Comparison of ENCODE assay signal across 1 cellular context in the genomic region with DNA sequence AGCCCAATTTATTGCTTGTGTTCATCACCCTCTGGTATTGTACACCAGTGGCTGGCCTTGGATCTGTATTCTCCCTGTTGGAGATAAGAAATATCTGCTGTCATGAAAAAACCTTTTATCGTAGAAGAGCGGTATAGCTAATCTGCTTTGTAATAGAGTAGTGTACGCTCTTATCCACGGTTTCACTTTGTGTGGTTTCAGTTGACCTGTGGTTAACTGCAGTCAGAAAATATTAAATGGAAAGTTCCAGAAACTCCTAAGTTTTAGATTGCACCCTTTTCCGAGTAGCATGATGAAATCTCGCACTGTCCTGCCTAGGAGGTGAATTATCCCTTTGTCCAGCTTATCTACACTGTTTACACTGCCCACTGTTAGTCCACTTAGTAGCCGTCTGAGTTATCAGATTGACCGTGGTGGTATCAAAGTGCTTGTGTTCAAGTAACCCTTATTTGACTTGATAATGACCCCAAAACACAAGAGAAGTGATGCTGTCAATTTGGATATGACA.
A peak's percentile ranks its signal among the peaks of the same experiment; 100 is the strongest.
TF ChIP-seq lines count a peak whose summit lies in the region.

No MANE protein-coding gene starts in this region.

TF ChIP-seq in K562, 482 proteins besides CTCF, POLR2A, EP300 and RAD21 (continued from another document and continues in another):
- TF ChIP-seq, protein P1, sequence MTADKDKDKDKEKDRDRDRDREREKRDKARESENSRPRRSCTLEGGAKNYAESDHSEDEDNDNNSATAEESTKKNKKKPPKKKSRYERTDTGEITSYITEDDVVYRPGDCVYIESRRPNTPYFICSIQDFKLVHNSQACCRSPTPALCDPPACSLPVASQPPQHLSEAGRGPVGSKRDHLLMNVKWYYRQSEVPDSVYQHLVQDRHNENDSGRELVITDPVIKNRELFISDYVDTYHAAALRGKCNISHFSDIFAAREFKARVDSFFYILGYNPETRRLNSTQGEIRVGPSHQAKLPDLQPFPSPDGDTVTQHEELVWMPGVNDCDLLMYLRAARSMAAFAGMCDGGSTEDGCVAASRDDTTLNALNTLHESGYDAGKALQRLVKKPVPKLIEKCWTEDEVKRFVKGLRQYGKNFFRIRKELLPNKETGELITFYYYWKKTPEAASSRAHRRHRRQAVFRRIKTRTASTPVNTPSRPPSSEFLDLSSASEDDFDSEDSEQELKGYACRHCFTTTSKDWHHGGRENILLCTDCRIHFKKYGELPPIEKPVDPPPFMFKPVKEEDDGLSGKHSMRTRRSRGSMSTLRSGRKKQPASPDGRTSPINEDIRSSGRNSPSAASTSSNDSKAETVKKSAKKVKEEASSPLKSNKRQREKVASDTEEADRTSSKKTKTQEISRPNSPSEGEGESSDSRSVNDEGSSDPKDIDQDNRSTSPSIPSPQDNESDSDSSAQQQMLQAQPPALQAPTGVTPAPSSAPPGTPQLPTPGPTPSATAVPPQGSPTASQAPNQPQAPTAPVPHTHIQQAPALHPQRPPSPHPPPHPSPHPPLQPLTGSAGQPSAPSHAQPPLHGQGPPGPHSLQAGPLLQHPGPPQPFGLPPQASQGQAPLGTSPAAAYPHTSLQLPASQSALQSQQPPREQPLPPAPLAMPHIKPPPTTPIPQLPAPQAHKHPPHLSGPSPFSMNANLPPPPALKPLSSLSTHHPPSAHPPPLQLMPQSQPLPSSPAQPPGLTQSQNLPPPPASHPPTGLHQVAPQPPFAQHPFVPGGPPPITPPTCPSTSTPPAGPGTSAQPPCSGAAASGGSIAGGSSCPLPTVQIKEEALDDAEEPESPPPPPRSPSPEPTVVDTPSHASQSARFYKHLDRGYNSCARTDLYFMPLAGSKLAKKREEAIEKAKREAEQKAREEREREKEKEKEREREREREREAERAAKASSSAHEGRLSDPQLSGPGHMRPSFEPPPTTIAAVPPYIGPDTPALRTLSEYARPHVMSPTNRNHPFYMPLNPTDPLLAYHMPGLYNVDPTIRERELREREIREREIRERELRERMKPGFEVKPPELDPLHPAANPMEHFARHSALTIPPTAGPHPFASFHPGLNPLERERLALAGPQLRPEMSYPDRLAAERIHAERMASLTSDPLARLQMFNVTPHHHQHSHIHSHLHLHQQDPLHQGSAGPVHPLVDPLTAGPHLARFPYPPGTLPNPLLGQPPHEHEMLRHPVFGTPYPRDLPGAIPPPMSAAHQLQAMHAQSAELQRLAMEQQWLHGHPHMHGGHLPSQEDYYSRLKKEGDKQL (CRISPR knock-in tag; IDR thresholded peaks at IDR 0.05; ENCODE audit: borderline replicate concordance), result no peak
- TF ChIP-seq CHD2 (IDR thresholded peaks at IDR 0.05; ENCODE audit: low read depth, low read length), result no peak
- no peak for TF ChIP-seq RBM25 (IDR thresholded peaks at IDR 0.05; ENCODE audit: low read depth, low read length, severe bottlenecking)
- no peak for TF ChIP-seq PHF8 (IDR thresholded peaks at IDR 0.05; ENCODE audit: borderline replicate concordance, low read length)
- no peak for TF ChIP-seq RBM17 (IDR thresholded peaks at IDR 0.05; ENCODE audit: borderline replicate concordance, low read depth, low read length)
- TF ChIP-seq CBFA2T2 (conservative IDR thresholded peaks at IDR 0.05), result peak; percentile 82
- TF ChIP-seq, protein P2, sequence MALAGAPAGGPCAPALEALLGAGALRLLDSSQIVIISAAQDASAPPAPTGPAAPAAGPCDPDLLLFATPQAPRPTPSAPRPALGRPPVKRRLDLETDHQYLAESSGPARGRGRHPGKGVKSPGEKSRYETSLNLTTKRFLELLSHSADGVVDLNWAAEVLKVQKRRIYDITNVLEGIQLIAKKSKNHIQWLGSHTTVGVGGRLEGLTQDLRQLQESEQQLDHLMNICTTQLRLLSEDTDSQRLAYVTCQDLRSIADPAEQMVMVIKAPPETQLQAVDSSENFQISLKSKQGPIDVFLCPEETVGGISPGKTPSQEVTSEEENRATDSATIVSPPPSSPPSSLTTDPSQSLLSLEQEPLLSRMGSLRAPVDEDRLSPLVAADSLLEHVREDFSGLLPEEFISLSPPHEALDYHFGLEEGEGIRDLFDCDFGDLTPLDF (CRISPR knock-in tag; IDR thresholded peaks at IDR 0.05), result no peak
- TF ChIP-seq ELF4 (CRISPR knock-in tag; IDR thresholded peaks at IDR 0.05), result no peak
- TF ChIP-seq, protein P3, sequence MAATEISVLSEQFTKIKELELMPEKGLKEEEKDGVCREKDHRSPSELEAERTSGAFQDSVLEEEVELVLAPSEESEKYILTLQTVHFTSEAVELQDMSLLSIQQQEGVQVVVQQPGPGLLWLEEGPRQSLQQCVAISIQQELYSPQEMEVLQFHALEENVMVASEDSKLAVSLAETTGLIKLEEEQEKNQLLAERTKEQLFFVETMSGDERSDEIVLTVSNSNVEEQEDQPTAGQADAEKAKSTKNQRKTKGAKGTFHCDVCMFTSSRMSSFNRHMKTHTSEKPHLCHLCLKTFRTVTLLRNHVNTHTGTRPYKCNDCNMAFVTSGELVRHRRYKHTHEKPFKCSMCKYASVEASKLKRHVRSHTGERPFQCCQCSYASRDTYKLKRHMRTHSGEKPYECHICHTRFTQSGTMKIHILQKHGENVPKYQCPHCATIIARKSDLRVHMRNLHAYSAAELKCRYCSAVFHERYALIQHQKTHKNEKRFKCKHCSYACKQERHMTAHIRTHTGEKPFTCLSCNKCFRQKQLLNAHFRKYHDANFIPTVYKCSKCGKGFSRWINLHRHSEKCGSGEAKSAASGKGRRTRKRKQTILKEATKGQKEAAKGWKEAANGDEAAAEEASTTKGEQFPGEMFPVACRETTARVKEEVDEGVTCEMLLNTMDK (IDR thresholded peaks at IDR 0.05; ENCODE audit: borderline replicate concordance, insufficient read depth, low read depth, low read length, poor library complexity, severe bottlenecking), result no peak
- TF ChIP-seq HMGN3 (IDR thresholded peaks at IDR 0.05; ENCODE audit: borderline replicate concordance, extremely low read depth, insufficient read length, low read depth, low read length), result peak; percentile 50
- TF ChIP-seq KLF13 (tag; IDR thresholded peaks at IDR 0.05; ENCODE audit: borderline replicate concordance, low read depth), result no peak
- TF ChIP-seq, protein P4, sequence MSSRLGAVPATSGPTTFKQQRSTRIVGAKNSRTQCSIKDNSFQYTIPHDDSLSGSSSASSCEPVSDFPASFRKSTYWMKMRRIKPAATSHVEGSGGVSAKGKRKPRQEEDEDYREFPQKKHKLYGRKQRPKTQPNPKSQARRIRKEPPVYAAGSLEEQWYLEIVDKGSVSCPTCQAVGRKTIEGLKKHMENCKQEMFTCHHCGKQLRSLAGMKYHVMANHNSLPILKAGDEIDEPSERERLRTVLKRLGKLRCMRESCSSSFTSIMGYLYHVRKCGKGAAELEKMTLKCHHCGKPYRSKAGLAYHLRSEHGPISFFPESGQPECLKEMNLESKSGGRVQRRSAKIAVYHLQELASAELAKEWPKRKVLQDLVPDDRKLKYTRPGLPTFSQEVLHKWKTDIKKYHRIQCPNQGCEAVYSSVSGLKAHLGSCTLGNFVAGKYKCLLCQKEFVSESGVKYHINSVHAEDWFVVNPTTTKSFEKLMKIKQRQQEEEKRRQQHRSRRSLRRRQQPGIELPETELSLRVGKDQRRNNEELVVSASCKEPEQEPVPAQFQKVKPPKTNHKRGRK (tag; IDR thresholded peaks at IDR 0.05), result no peak
- peak; percentile 75 for TF ChIP-seq STAT5A (IDR thresholded peaks at IDR 0.05; ENCODE audit: borderline replicate concordance, low read length)
- no peak for TF ChIP-seq PPARD (CRISPR knock-in tag; IDR thresholded peaks at IDR 0.05)
- TF ChIP-seq, protein P5, sequence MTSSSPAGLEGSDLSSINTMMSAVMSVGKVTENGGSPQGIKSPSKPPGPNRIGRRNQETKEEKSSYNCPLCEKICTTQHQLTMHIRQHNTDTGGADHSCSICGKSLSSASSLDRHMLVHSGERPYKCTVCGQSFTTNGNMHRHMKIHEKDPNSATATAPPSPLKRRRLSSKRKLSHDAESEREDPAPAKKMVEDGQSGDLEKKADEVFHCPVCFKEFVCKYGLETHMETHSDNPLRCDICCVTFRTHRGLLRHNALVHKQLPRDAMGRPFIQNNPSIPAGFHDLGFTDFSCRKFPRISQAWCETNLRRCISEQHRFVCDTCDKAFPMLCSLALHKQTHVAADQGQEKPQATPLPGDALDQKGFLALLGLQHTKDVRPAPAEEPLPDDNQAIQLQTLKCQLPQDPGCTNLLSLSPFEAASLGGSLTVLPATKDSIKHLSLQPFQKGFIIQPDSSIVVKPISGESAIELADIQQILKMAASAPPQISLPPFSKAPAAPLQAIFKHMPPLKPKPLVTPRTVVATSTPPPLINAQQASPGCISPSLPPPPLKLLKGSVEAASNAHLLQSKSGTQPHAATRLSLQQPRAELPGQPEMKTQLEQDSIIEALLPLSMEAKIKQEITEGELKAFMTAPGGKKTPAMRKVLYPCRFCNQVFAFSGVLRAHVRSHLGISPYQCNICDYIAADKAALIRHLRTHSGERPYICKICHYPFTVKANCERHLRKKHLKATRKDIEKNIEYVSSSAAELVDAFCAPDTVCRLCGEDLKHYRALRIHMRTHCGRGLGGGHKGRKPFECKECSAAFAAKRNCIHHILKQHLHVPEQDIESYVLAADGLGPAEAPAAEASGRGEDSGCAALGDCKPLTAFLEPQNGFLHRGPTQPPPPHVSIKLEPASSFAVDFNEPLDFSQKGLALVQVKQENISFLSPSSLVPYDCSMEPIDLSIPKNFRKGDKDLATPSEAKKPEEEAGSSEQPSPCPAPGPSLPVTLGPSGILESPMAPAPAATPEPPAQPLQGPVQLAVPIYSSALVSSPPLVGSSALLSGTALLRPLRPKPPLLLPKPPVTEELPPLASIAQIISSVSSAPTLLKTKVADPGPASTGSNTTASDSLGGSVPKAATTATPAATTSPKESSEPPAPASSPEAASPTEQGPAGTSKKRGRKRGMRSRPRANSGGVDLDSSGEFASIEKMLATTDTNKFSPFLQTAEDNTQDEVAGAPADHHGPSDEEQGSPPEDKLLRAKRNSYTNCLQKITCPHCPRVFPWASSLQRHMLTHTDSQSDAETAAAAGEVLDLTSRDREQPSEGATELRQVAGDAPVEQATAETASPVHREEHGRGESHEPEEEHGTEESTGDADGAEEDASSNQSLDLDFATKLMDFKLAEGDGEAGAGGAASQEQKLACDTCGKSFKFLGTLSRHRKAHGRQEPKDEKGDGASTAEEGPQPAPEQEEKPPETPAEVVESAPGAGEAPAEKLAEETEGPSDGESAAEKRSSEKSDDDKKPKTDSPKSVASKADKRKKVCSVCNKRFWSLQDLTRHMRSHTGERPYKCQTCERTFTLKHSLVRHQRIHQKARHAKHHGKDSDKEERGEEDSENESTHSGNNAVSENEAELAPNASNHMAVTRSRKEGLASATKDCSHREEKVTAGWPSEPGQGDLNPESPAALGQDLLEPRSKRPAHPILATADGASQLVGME (CRISPR knock-in tag; IDR thresholded peaks at IDR 0.05), result no peak
- TF ChIP-seq SRSF9 (IDR thresholded peaks at IDR 0.05; ENCODE audit: borderline replicate concordance, low read depth, low read length), result no peak
- TF ChIP-seq, protein P6, sequence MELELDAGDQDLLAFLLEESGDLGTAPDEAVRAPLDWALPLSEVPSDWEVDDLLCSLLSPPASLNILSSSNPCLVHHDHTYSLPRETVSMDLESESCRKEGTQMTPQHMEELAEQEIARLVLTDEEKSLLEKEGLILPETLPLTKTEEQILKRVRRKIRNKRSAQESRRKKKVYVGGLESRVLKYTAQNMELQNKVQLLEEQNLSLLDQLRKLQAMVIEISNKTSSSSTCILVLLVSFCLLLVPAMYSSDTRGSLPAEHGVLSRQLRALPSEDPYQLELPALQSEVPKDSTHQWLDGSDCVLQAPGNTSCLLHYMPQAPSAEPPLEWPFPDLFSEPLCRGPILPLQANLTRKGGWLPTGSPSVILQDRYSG (tag; conservative IDR thresholded peaks at IDR 0.05; ENCODE audit: low read depth), result no peak
- TF ChIP-seq GATAD2B (IDR thresholded peaks at IDR 0.05; ENCODE audit: borderline replicate concordance), result no peak
- TF ChIP-seq, protein P7, sequence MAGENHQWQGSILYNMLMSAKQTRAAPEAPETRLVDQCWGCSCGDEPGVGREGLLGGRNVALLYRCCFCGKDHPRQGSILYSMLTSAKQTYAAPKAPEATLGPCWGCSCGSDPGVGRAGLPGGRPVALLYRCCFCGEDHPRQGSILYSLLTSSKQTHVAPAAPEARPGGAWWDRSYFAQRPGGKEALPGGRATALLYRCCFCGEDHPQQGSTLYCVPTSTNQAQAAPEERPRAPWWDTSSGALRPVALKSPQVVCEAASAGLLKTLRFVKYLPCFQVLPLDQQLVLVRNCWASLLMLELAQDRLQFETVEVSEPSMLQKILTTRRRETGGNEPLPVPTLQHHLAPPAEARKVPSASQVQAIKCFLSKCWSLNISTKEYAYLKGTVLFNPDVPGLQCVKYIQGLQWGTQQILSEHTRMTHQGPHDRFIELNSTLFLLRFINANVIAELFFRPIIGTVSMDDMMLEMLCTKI (IDR thresholded peaks at IDR 0.05; ENCODE audit: partially characterized antibody), result no peak
- TF ChIP-seq CCAR2 (IDR thresholded peaks at IDR 0.05; ENCODE audit: low read depth, low read length), result no peak
- TF ChIP-seq, protein P8, sequence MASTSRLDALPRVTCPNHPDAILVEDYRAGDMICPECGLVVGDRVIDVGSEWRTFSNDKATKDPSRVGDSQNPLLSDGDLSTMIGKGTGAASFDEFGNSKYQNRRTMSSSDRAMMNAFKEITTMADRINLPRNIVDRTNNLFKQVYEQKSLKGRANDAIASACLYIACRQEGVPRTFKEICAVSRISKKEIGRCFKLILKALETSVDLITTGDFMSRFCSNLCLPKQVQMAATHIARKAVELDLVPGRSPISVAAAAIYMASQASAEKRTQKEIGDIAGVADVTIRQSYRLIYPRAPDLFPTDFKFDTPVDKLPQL (IDR thresholded peaks at IDR 0.05; ENCODE audit: extremely low read depth, insufficient read length), result no peak
- no peak for TF ChIP-seq C11orf30 (IDR thresholded peaks at IDR 0.05; ENCODE audit: low read depth)
- TF ChIP-seq, protein P9, sequence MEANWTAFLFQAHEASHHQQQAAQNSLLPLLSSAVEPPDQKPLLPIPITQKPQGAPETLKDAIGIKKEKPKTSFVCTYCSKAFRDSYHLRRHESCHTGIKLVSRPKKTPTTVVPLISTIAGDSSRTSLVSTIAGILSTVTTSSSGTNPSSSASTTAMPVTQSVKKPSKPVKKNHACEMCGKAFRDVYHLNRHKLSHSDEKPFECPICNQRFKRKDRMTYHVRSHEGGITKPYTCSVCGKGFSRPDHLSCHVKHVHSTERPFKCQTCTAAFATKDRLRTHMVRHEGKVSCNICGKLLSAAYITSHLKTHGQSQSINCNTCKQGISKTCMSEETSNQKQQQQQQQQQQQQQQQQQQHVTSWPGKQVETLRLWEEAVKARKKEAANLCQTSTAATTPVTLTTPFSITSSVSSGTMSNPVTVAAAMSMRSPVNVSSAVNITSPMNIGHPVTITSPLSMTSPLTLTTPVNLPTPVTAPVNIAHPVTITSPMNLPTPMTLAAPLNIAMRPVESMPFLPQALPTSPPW (CRISPR knock-in tag; IDR thresholded peaks at IDR 0.05), result 0 out of 2 replicates have a peak, but pooled peaks have one; percentile 22
- no peak for TF ChIP-seq ATF1 (CRISPR knock-in tag; IDR thresholded peaks at IDR 0.05)
- TF ChIP-seq ATF1 (tag; IDR thresholded peaks at IDR 0.05), result peak; percentile 35
- no peak for TF ChIP-seq ZNF780A (CRISPR knock-in tag; IDR thresholded peaks at IDR 0.05)
- no peak for TF ChIP-seq STAT5B (CRISPR knock-in tag; IDR thresholded peaks at IDR 0.05)
- TF ChIP-seq TAL1 (IDR thresholded peaks at IDR 0.05), result peak; percentile 83
- TF ChIP-seq, protein P10, sequence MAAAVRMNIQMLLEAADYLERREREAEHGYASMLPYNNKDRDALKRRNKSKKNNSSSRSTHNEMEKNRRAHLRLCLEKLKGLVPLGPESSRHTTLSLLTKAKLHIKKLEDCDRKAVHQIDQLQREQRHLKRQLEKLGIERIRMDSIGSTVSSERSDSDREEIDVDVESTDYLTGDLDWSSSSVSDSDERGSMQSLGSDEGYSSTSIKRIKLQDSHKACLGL (CRISPR knock-in tag; IDR thresholded peaks at IDR 0.05; ENCODE audit: borderline replicate concordance, poor library complexity, severe bottlenecking), result no peak
- no peak for TF ChIP-seq SNIP1 (IDR thresholded peaks at IDR 0.05; ENCODE audit: low read depth)
- TF ChIP-seq ZNF444 (CRISPR knock-in tag; IDR thresholded peaks at IDR 0.05), result no peak
- no peak for TF ChIP-seq ZFP30 (CRISPR knock-in tag; IDR thresholded peaks at IDR 0.05; ENCODE audit: borderline replicate concordance)
- TF ChIP-seq LCOR (CRISPR knock-in tag; IDR thresholded peaks at IDR 0.05), result no peak
- no peak for TF ChIP-seq SRSF3 (IDR thresholded peaks at IDR 0.05; ENCODE audit: insufficient read depth, low read length)
